Comparison of ENCODE assay signal across 20 cellular contexts in the genomic region with DNA sequence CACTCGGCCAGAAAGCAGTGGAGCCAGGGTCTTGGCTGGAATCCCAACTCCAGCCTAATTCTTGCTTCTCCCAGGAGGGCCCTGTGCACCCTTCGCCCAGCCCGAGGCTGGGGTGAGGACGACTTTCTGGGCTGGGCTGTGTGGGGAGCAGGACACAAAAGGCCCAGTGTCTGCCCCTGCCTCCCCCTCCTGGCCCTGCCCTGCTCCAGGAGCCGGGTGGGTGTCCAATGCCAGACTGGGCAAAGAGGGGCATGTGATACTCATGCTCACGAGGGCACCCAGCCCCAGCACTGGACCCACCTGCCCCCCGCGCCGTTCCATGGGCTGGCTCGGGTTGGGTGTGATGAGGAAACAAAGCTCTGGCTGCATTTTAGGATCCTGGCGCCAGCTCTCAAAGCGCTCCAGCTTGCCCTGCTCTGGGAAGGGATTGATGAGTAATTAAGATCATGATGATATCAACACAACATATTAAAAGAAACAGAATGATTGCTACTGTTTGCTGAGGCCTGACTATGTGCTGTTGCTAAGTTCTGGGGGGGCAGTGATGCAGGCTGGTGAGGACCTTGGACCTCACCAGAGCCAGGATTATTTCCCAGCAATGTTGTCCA. TPM values are rescaled to one million over a fixed set of nuclear protein-coding genes. Genes with fewer than 3 reads are reported as not detected.
DNase-seq lines count a peak whose midpoint lies in the region; ATAC-seq and TF ChIP-seq lines count a peak whose summit lies in the region.
"Had no signal": no experiment of that assay in that cellular context is flagged by ENCODE, and none has a peak within 500 bp of the region (broad histone marks: within the 10 kb centered on the region; RNA-seq: fewer than 3 reads in every experiment).

No MANE protein-coding gene starts in this region.

- POLR2A ChIA-PET in SK-N-SH (lab: Yijun Ruan, JAX), result no interaction called here

- TF ChIP-seq RAD21 in SK-N-SH (IDR thresholded peaks at IDR 0.05; ENCODE audit: low read length), result no peak

- no peak overlapping the region for H3K4me3 ChIP-seq in SK-N-SH (ENCODE audit: low read depth in 2 of 2, low read length in 1 of 2)
- H3K4me3 ChIP-seq in upper lobe of right lung, result no peak overlapping the region

- H3K27ac ChIP-seq in SK-N-SH (ENCODE audit: low read depth in 2 of 2, low read length in 1 of 2), result no peak overlapping the region
- H3K27ac ChIP-seq in upper lobe of right lung, result no peak overlapping the region
- H3K27ac ChIP-seq: breast epithelium had no signal

- H3K36me3 ChIP-seq in SK-N-SH (replicated peaks in 1 of 2; ENCODE audit: control insufficient read depth in 1 of 2, insufficient read depth in 2 of 2, low read length in 1 of 2) (no peaks in the 10 kb centered on the region), upper lobe of right lung (no peaks in the 10 kb centered on the region)
- H3K36me3 ChIP-seq: breast epithelium had no signal

- H3K9me2 ChIP-seq in SK-N-SH, result no peaks in the 10 kb centered on the region

- H2AFZ ChIP-seq in SK-N-SH (ENCODE audit: low read depth), result no peak overlapping the region

- H3F3A ChIP-seq in SK-N-SH (replicated peaks; ENCODE audit: insufficient read depth), result no peaks in the 10 kb centered on the region

- TF ChIP-seq EP300 in SK-N-SH (IDR thresholded peaks at IDR 0.05; ENCODE audit: borderline replicate concordance in 1 of 2, low read depth in 1 of 2, low read length in 1 of 2), result no peak

- in situ Hi-C loops in G401 (cut with HindIII; ENCODE audit: low sequenced_read_pairs), result no loop called here

- no peaks in the 10 kb centered on the region for H4K20me1 ChIP-seq in SK-N-SH (ENCODE audit: insufficient read depth)

- no peak overlapping the region for H3K9ac ChIP-seq in SK-N-SH

- H3K4me2 ChIP-seq in SK-N-SH, result no peak overlapping the region

- DNase-seq in SK-N-SH (peak; percentile 51), NCI-H446 (lab: John Stamatoyannopoulos, UW) (peak; percentile 10 to 45), globus pallidus (ENCODE audit: low spot score) (peak; percentile 11), upper lobe of right lung (peak; percentile 52), G401 (ENCODE audit: low spot score) (no peak), SIG-M5 (lab: John Stamatoyannopoulos, UW) (no peak)
- DNase-seq: activated CD4-positive, CD25-positive, alpha-beta regulatory T cell treated with anti-CD3 and anti-CD28 coated beads, Interleukin-2, amount 50 U/mL, for 72 hours; activated CD8-positive, alpha-beta T cell treated with anti-CD3 and anti-CD28 coated beads for 36 hours; CD4-positive, alpha-beta T cell; glutamatergic neuron; HFFc6; NCI-H526 had no signal

- intact Hi-C loops in upper lobe of right lung (cut with DNase I), result loop anchor here (5.0 kb wide), 1 partner anchor 500 kb away; no protein-coding TSS in a partner anchor

- ATAC-seq in SK-N-SH treated with all-trans-retinoic acid at 6 μM for 48 hours, result no peak
- ATAC-seq in upper lobe of right lung, result no peak
- ATAC-seq: activated CD8-positive, alpha-beta T cell treated with anti-CD3 and anti-CD28 coated beads for 36 hours; right cardiac atrium had no signal

- peaks cover 0 to 10% of the 10 kb centered on the region in 2 experiments; a peak in 1 of 4 replicates for H3K4me1 ChIP-seq in SK-N-SH (ENCODE audit: control insufficient read depth in 1 of 2, insufficient read depth in 2 of 2, low read depth in 1 of 2, low read length in 1 of 2)
- peaks cover 27% of the 10 kb centered on the region for H3K4me1 ChIP-seq in upper lobe of right lung

- CTCF ChIA-PET in SK-N-SH (lab: Yijun Ruan, JAX), result interaction anchor here (1.8 to 5.6 kb wide), 10 partner anchors 9 to 640 kb away, joined by 6 to 89 read pairs (median 20); no protein-coding TSS in a partner anchor

- no peaks in the 10 kb centered on the region for H3K79me2 ChIP-seq in SK-N-SH (ENCODE audit: insufficient read depth)

- H3K27me3 ChIP-seq in SK-N-SH (ENCODE audit: insufficient read depth) (peaks cover 29% of the 10 kb centered on the region; the same call in 1 of the 2 replicates), upper lobe of right lung (peaks cover 55% of the 10 kb centered on the region)

- 58% methylated on average over 3 of the region's 12 CpGs for WGBS in SK-N-SH (ENCODE audit: low lambda C conversion rate)

- no peak for TF ChIP-seq CTCF in SK-N-SH (IDR thresholded peaks at IDR 0.05)
- no peak for TF ChIP-seq CTCF in upper lobe of right lung (IDR thresholded peaks at IDR 0.05)

- H3K9me3 ChIP-seq in SK-N-SH (no peaks in the 10 kb centered on the region), upper lobe of right lung (no peaks in the 10 kb centered on the region)
- H3K9me3 ChIP-seq: breast epithelium had no signal

TF ChIP-seq in SK-N-SH, 30 proteins besides CTCF, POLR2A, EP300 and RAD21:
- TF ChIP-seq JUND (IDR thresholded peaks at IDR 0.05), result no peak
- no peak for TF ChIP-seq TCF12 (IDR thresholded peaks at IDR 0.05)
- TF ChIP-seq, protein P1, sequence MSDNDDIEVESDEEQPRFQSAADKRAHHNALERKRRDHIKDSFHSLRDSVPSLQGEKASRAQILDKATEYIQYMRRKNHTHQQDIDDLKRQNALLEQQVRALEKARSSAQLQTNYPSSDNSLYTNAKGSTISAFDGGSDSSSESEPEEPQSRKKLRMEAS (IDR thresholded peaks at IDR 0.05; ENCODE audit: low read depth), result no peak
- TF ChIP-seq FOSL2 (IDR thresholded peaks at IDR 0.05; ENCODE audit: borderline replicate concordance, low read depth), result no peak
- TF ChIP-seq CHD2 (IDR thresholded peaks at IDR 0.05; ENCODE audit: low read length, partially characterized antibody), result no peak

TF ChIP-seq in SK-N-SH treated with all-trans-retinoic acid at 6 μM for 48 hours, 23 proteins besides CTCF, POLR2A, EP300 and RAD21 (continues in another document):
- TF ChIP-seq ESRRG (CRISPR knock-in tag; IDR thresholded peaks at IDR 0.05) (no peak), GLIS3 (CRISPR knock-in tag; IDR thresholded peaks at IDR 0.05) (no peak), TOX (CRISPR knock-in tag; IDR thresholded peaks at IDR 0.05; ENCODE audit: borderline replicate concordance) (no peak), ARNTL (CRISPR knock-in tag; IDR thresholded peaks at IDR 0.05; ENCODE audit: borderline replicate concordance, low read depth) (no peak), ZNF70 (CRISPR knock-in tag; IDR thresholded peaks at IDR 0.05) (no peak), ZFP30 (CRISPR knock-in tag; IDR thresholded peaks at IDR 0.05) (no peak), PPARA (CRISPR knock-in tag; IDR thresholded peaks at IDR 0.05; ENCODE audit: borderline replicate concordance) (no peak), ZNF8 (CRISPR knock-in tag; IDR thresholded peaks at IDR 0.05) (no peak), SNAI2 (CRISPR knock-in tag; IDR thresholded peaks at IDR 0.05) (no peak), RARB (CRISPR knock-in tag; IDR thresholded peaks at IDR 0.05) (no peak), ZNF565 (CRISPR knock-in tag; conservative IDR thresholded peaks at IDR 0.05; ENCODE audit: low read depth) (no peak)
- TF ChIP-seq, protein P2, sequence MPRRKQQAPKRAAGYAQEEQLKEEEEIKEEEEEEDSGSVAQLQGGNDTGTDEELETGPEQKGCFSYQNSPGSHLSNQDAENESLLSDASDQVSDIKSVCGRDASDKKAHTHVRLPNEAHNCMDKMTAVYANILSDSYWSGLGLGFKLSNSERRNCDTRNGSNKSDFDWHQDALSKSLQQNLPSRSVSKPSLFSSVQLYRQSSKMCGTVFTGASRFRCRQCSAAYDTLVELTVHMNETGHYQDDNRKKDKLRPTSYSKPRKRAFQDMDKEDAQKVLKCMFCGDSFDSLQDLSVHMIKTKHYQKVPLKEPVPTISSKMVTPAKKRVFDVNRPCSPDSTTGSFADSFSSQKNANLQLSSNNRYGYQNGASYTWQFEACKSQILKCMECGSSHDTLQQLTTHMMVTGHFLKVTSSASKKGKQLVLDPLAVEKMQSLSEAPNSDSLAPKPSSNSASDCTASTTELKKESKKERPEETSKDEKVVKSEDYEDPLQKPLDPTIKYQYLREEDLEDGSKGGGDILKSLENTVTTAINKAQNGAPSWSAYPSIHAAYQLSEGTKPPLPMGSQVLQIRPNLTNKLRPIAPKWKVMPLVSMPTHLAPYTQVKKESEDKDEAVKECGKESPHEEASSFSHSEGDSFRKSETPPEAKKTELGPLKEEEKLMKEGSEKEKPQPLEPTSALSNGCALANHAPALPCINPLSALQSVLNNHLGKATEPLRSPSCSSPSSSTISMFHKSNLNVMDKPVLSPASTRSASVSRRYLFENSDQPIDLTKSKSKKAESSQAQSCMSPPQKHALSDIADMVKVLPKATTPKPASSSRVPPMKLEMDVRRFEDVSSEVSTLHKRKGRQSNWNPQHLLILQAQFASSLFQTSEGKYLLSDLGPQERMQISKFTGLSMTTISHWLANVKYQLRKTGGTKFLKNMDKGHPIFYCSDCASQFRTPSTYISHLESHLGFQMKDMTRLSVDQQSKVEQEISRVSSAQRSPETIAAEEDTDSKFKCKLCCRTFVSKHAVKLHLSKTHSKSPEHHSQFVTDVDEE (CRISPR knock-in tag; IDR thresholded peaks at IDR 0.05), result no peak
- TF ChIP-seq, protein P3, sequence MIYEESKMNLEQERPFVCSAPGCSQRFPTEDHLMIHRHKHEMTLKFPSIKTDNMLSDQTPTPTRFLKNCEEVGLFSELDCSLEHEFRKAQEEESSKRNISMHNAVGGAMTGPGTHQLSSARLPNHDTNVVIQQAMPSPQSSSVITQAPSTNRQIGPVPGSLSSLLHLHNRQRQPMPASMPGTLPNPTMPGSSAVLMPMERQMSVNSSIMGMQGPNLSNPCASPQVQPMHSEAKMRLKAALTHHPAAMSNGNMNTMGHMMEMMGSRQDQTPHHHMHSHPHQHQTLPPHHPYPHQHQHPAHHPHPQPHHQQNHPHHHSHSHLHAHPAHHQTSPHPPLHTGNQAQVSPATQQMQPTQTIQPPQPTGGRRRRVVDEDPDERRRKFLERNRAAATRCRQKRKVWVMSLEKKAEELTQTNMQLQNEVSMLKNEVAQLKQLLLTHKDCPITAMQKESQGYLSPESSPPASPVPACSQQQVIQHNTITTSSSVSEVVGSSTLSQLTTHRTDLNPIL (CRISPR knock-in tag; IDR thresholded peaks at IDR 0.05; ENCODE audit: low read depth), result no peak

RNA-seq across cellular contexts. Expression of a gene that starts 30.7 kb away (rescaled TPM):
- polyA plus RNA-seq in SK-N-SH (2012; rRNA removed), result not detected in 2 replicates
- 0.03 TPM in 1 of 2 replicates, not detected in the other for polyA plus RNA-seq in SK-N-SH (2012; cell fraction: cytosol; rRNA removed)
- polyA plus RNA-seq in SK-N-SH (2012; cell fraction: nucleus; rRNA removed), result not detected in 2 replicates
- not detected for total RNA-seq in upper lobe of right lung
- total RNA-seq in G401 (2014; rRNA removed; shearing (Covaris generic)), result 31.6 and 36.9 TPM in 2 replicates
- total RNA-seq: activated CD8-positive, alpha-beta T cell treated with anti-CD3 and anti-CD28 coated beads for 36 hours; breast epithelium; HFFc6; kidney epithelial cell; lung microvascular endothelial cell; osteocyte; urinary bladder had no signal
- polyA plus RNA-seq: AG04450, urinary bladder had no signal

Comparison
In these comparisons a context has a peak if more than half of its experiments do, and no peak if none do; other contexts are left out.
1. DNase-seq: peak in SK-N-SH (single experiment), NCI-H446 (2 of 2), globus pallidus (single experiment) and upper lobe of right lung (single experiment); none in G401 (single experiment) and SIG-M5 (single experiment).
2. RNA of a gene that starts 30.7 kb away (total RNA-seq): 31.6 to 36.9 TPM in G401; not detected in upper lobe of right lung (single experiment); every median in the first group is over 10 times any median in the second.